In the genomic region with DNA sequence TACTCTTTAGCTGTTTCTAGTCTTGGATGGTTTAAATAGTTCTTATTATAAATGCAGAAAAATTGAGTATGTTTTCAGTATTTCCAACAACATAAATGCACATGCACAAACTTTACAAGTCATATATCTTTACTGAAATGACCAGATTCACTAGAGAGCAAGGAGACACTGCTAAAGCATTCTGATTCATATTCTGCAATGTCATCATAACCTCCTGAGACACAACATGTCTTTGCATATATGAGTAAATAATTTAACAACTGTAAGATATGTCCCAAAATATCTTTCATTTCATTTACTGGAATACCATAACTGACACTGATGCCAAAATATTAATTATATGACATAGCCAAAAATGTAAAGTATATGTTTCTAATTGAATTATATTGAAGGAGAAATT, we compare ENCODE assay signal across 2 cellular contexts.
A peak's percentile ranks its signal among the peaks of the same experiment; 100 is the strongest.
TF ChIP-seq lines count a peak whose summit lies in the region.

No MANE protein-coding gene starts in this region.

TF ChIP-seq in A549, 52 proteins besides CTCF, POLR2A, EP300 and RAD21:
- TF ChIP-seq ZC3H11A (IDR thresholded peaks at IDR 0.05) (no peak), MAFK (IDR thresholded peaks at IDR 0.05; ENCODE audit: partially characterized antibody) (peak; percentile 61)
TF ChIP-seq in A549: peak in this region for 1.

TF ChIP-seq in K562, 482 proteins besides CTCF, POLR2A, EP300 and RAD21 (continues in another document):
- TF ChIP-seq MAFF (IDR thresholded peaks at IDR 0.05; ENCODE audit: low read length), result peak; percentile 82
- TF ChIP-seq, protein P1, sequence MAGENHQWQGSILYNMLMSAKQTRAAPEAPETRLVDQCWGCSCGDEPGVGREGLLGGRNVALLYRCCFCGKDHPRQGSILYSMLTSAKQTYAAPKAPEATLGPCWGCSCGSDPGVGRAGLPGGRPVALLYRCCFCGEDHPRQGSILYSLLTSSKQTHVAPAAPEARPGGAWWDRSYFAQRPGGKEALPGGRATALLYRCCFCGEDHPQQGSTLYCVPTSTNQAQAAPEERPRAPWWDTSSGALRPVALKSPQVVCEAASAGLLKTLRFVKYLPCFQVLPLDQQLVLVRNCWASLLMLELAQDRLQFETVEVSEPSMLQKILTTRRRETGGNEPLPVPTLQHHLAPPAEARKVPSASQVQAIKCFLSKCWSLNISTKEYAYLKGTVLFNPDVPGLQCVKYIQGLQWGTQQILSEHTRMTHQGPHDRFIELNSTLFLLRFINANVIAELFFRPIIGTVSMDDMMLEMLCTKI (IDR thresholded peaks at IDR 0.05; ENCODE audit: partially characterized antibody), result no peak
- TF ChIP-seq, protein P2, sequence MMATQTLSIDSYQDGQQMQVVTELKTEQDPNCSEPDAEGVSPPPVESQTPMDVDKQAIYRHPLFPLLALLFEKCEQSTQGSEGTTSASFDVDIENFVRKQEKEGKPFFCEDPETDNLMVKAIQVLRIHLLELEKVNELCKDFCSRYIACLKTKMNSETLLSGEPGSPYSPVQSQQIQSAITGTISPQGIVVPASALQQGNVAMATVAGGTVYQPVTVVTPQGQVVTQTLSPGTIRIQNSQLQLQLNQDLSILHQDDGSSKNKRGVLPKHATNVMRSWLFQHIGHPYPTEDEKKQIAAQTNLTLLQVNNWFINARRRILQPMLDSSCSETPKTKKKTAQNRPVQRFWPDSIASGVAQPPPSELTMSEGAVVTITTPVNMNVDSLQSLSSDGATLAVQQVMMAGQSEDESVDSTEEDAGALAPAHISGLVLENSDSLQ (IDR thresholded peaks at IDR 0.05), result no peak
- TF ChIP-seq, protein P3, sequence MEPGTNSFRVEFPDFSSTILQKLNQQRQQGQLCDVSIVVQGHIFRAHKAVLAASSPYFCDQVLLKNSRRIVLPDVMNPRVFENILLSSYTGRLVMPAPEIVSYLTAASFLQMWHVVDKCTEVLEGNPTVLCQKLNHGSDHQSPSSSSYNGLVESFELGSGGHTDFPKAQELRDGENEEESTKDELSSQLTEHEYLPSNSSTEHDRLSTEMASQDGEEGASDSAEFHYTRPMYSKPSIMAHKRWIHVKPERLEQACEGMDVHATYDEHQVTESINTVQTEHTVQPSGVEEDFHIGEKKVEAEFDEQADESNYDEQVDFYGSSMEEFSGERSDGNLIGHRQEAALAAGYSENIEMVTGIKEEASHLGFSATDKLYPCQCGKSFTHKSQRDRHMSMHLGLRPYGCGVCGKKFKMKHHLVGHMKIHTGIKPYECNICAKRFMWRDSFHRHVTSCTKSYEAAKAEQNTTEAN (CRISPR knock-in tag; IDR thresholded peaks at IDR 0.05), result no peak
- no peak for TF ChIP-seq FOXK1 (CRISPR knock-in tag; IDR thresholded peaks at IDR 0.05; ENCODE audit: borderline replicate concordance)
- TF ChIP-seq POLR2B (IDR thresholded peaks at IDR 0.05; ENCODE audit: low read depth, partially characterized antibody), result no peak
- TF ChIP-seq BHLHE40 (IDR thresholded peaks at IDR 0.05; ENCODE audit: low read length), result no peak
- no peak for TF ChIP-seq COPS2 (conservative IDR thresholded peaks at IDR 0.05)
- TF ChIP-seq, protein P4, sequence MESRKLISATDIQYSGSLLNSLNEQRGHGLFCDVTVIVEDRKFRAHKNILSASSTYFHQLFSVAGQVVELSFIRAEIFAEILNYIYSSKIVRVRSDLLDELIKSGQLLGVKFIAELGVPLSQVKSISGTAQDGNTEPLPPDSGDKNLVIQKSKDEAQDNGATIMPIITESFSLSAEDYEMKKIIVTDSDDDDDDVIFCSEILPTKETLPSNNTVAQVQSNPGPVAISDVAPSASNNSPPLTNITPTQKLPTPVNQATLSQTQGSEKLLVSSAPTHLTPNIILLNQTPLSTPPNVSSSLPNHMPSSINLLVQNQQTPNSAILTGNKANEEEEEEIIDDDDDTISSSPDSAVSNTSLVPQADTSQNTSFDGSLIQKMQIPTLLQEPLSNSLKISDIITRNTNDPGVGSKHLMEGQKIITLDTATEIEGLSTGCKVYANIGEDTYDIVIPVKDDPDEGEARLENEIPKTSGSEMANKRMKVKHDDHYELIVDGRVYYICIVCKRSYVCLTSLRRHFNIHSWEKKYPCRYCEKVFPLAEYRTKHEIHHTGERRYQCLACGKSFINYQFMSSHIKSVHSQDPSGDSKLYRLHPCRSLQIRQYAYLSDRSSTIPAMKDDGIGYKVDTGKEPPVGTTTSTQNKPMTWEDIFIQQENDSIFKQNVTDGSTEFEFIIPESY (CRISPR knock-in tag; IDR thresholded peaks at IDR 0.05), result no peak
- TF ChIP-seq CBFA2T3 (IDR thresholded peaks at IDR 0.05), result no peak
- TF ChIP-seq, protein P5, sequence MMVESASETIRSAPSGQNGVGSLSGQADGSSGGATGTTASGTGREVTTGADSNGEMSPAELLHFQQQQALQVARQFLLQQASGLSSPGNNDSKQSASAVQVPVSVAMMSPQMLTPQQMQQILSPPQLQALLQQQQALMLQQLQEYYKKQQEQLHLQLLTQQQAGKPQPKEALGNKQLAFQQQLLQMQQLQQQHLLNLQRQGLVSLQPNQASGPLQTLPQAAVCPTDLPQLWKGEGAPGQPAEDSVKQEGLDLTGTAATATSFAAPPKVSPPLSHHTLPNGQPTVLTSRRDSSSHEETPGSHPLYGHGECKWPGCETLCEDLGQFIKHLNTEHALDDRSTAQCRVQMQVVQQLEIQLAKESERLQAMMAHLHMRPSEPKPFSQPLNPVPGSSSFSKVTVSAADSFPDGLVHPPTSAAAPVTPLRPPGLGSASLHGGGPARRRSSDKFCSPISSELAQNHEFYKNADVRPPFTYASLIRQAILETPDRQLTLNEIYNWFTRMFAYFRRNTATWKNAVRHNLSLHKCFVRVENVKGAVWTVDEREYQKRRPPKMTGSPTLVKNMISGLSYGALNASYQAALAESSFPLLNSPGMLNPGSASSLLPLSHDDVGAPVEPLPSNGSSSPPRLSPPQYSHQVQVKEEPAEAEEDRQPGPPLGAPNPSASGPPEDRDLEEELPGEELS (CRISPR knock-in tag; IDR thresholded peaks at IDR 0.05; ENCODE audit: borderline replicate concordance), result no peak
- TF ChIP-seq, protein P6, sequence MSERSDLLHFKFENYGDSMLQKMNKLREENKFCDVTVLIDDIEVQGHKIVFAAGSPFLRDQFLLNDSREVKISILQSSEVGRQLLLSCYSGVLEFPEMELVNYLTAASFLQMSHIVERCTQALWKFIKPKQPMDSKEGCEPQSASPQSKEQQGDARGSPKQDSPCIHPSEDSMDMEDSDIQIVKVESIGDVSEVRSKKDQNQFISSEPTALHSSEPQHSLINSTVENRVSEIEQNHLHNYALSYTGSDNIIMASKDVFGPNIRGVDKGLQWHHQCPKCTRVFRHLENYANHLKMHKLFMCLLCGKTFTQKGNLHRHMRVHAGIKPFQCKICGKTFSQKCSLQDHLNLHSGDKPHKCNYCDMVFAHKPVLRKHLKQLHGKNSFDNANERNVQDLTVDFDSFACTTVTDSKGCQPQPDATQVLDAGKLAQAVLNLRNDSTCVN (CRISPR knock-in tag; IDR thresholded peaks at IDR 0.05), result no peak
- TF ChIP-seq CHD4 (IDR thresholded peaks at IDR 0.05; ENCODE audit: insufficient read depth, insufficient replicate concordance, low read depth, low read length, poor library complexity, severe bottlenecking), result no peak
- TF ChIP-seq RFX1 (IDR thresholded peaks at IDR 0.05), result no peak
- TF ChIP-seq C11orf30 (IDR thresholded peaks at IDR 0.05; ENCODE audit: low read depth), result peak; percentile 91
- TF ChIP-seq ZBTB8A (IDR thresholded peaks at IDR 0.05; ENCODE audit: partially characterized antibody), result no peak
- TF ChIP-seq, protein P7, sequence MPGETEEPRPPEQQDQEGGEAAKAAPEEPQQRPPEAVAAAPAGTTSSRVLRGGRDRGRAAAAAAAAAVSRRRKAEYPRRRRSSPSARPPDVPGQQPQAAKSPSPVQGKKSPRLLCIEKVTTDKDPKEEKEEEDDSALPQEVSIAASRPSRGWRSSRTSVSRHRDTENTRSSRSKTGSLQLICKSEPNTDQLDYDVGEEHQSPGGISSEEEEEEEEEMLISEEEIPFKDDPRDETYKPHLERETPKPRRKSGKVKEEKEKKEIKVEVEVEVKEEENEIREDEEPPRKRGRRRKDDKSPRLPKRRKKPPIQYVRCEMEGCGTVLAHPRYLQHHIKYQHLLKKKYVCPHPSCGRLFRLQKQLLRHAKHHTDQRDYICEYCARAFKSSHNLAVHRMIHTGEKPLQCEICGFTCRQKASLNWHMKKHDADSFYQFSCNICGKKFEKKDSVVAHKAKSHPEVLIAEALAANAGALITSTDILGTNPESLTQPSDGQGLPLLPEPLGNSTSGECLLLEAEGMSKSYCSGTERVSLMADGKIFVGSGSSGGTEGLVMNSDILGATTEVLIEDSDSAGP (CRISPR knock-in tag; IDR thresholded peaks at IDR 0.05), result no peak
- TF ChIP-seq RCOR1 (IDR thresholded peaks at IDR 0.05; ENCODE audit: borderline replicate concordance in 1 of 2, low read depth in 2 of 2, low read length in 2 of 2), result no peak
- TF ChIP-seq, protein P8, sequence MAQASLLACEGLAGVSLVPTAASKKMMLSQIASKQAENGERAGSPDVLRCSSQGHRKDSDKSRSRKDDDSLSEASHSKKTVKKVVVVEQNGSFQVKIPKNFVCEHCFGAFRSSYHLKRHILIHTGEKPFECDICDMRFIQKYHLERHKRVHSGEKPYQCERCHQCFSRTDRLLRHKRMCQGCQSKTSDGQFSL (CRISPR knock-in tag; IDR thresholded peaks at IDR 0.05), result no peak
- TF ChIP-seq, protein P8 (tag; IDR thresholded peaks at IDR 0.05), result no peak
- no peak for TF ChIP-seq EGR1 (conservative IDR thresholded peaks at IDR 0.05)
- TF ChIP-seq ZNF316 (IDR thresholded peaks at IDR 0.05), result peak; percentile 95
- TF ChIP-seq NELFE (IDR thresholded peaks at IDR 0.05; ENCODE audit: insufficient read depth, insufficient read length), result no peak
- no peak for TF ChIP-seq PTRF (tag; IDR thresholded peaks at IDR 0.05)
- TF ChIP-seq, protein P9, sequence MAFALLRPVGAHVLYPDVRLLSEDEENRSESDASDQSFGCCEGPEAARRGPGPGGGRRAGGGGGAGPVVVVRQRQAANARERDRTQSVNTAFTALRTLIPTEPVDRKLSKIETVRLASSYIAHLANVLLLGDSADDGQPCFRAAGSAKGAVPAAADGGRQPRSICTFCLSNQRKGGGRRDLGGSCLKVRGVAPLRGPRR (CRISPR knock-in tag; IDR thresholded peaks at IDR 0.05), result no peak
- TF ChIP-seq, protein P10, sequence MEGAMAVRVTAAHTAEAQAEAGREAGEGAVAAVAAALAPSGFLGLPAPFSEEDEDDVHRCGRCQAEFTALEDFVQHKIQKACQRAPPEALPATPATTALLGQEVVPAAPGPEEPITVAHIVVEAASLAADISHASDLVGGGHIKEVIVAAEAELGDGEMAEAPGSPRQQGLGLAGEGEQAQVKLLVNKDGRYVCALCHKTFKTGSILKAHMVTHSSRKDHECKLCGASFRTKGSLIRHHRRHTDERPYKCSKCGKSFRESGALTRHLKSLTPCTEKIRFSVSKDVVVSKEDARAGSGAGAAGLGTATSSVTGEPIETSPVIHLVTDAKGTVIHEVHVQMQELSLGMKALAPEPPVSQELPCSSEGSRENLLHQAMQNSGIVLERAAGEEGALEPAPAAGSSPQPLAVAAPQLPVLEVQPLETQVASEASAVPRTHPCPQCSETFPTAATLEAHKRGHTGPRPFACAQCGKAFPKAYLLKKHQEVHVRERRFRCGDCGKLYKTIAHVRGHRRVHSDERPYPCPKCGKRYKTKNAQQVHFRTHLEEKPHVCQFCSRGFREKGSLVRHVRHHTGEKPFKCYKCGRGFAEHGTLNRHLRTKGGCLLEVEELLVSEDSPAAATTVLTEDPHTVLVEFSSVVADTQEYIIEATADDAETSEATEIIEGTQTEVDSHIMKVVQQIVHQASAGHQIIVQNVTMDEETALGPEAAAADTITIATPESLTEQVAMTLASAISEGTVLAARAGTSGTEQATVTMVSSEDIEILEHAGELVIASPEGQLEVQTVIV (CRISPR knock-in tag; IDR thresholded peaks at IDR 0.05; ENCODE audit: borderline replicate concordance), result no peak
- no peak for TF ChIP-seq ZNF644 (tag; IDR thresholded peaks at IDR 0.05; ENCODE audit: low read depth)
- no peak for TF ChIP-seq PHF21A (IDR thresholded peaks at IDR 0.05; ENCODE audit: borderline replicate concordance, low read depth)
- TF ChIP-seq HDGF (IDR thresholded peaks at IDR 0.05), result no peak
- TF ChIP-seq NFE2 (IDR thresholded peaks at IDR 0.05; ENCODE audit: low read depth), result peak; percentile 74
- TF ChIP-seq FOXM1 (IDR thresholded peaks at IDR 0.05; ENCODE audit: low read depth), result no peak
- no peak for TF ChIP-seq FOXM1 (CRISPR knock-in tag; IDR thresholded peaks at IDR 0.05; ENCODE audit: low read depth)
- TF ChIP-seq, protein P11, sequence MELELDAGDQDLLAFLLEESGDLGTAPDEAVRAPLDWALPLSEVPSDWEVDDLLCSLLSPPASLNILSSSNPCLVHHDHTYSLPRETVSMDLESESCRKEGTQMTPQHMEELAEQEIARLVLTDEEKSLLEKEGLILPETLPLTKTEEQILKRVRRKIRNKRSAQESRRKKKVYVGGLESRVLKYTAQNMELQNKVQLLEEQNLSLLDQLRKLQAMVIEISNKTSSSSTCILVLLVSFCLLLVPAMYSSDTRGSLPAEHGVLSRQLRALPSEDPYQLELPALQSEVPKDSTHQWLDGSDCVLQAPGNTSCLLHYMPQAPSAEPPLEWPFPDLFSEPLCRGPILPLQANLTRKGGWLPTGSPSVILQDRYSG (tag; conservative IDR thresholded peaks at IDR 0.05; ENCODE audit: low read depth), result no peak
- no peak for TF ChIP-seq TBP (optimal IDR thresholded peaks at IDR 0.05; ENCODE audit: low read depth, low read length)
- TF ChIP-seq ZNF444 (CRISPR knock-in tag; IDR thresholded peaks at IDR 0.05), result no peak
- peak; percentile 91 for TF ChIP-seq MAFG (tag; conservative IDR thresholded peaks at IDR 0.05)
- no peak for TF ChIP-seq BACH1 (tag; IDR thresholded peaks at IDR 0.05)
- TF ChIP-seq FOXP1 (CRISPR knock-in tag; IDR thresholded peaks at IDR 0.05), result no peak
- TF ChIP-seq RHOXF2B (CRISPR knock-in tag; conservative IDR thresholded peaks at IDR 0.05), result no peak
- TF ChIP-seq POU5F1 (IDR thresholded peaks at IDR 0.05; ENCODE audit: borderline replicate concordance, low read depth, low read length, partially characterized antibody), result no peak
- TF ChIP-seq, protein P12, sequence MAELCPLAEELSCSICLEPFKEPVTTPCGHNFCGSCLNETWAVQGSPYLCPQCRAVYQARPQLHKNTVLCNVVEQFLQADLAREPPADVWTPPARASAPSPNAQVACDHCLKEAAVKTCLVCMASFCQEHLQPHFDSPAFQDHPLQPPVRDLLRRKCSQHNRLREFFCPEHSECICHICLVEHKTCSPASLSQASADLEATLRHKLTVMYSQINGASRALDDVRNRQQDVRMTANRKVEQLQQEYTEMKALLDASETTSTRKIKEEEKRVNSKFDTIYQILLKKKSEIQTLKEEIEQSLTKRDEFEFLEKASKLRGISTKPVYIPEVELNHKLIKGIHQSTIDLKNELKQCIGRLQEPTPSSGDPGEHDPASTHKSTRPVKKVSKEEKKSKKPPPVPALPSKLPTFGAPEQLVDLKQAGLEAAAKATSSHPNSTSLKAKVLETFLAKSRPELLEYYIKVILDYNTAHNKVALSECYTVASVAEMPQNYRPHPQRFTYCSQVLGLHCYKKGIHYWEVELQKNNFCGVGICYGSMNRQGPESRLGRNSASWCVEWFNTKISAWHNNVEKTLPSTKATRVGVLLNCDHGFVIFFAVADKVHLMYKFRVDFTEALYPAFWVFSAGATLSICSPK (IDR thresholded peaks at IDR 0.05; ENCODE audit: borderline replicate concordance), result no peak
- TF ChIP-seq, protein P13, sequence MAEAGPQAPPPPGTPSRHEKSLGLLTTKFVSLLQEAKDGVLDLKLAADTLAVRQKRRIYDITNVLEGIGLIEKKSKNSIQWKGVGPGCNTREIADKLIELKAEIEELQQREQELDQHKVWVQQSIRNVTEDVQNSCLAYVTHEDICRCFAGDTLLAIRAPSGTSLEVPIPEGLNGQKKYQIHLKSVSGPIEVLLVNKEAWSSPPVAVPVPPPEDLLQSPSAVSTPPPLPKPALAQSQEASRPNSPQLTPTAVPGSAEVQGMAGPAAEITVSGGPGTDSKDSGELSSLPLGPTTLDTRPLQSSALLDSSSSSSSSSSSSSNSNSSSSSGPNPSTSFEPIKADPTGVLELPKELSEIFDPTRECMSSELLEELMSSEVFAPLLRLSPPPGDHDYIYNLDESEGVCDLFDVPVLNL (CRISPR knock-in tag; IDR thresholded peaks at IDR 0.05; ENCODE audit: low read depth), result no peak
